In genomic region chr2:140177081-140177480, GRCh38 we compare ENCODE assay signal across 18 cellular contexts.
"Had no signal": no experiment of that assay in that cellular context is flagged by ENCODE, and none has a peak within 500 bp of the region (broad histone marks: within the 10 kb centered on the region; RNA-seq: fewer than 3 reads in every experiment).

No MANE protein-coding gene starts in this region.

- H3K4me1 Mint-ChIP-seq: naive thymus-derived CD8-positive, alpha-beta T cell; nephron progenitor cell; stimulated activated effector memory CD8-positive, alpha-beta T cell treated with anti-CD3 and anti-CD28 coated beads, Interleukin-12 subunit alpha, Interleukin-12 subunit beta, amount 100 ng/mL, for 72 hours had no signal

- H3K36me3 ChIP-seq: lower lobe of right lung, prostate gland, right atrium auricular region, stomach, thyroid gland, vagina had no signal

- H3K9me3 ChIP-seq: lower lobe of right lung, prostate gland, right atrium auricular region, stomach, thyroid gland, vagina had no signal

- H3K27ac ChIP-seq: lower lobe of right lung, prostate gland, stomach, thyroid gland, vagina had no signal

- DNase-seq: effector memory CD8-positive, alpha-beta T cell; head of caudate nucleus; left ventricle myocardium superior; lower lobe of right lung; naive thymus-derived CD8-positive, alpha-beta T cell; nephron progenitor cell; nucleus accumbens; stimulated activated CD4-positive, alpha-beta T cell treated with anti-CD3 and anti-CD28 coated beads, Interleukin-2, amount 100 ng/mL, for 24 hours; stimulated activated CD4-positive, alpha-beta T cell treated with anti-CD3 and anti-CD28 coated beads, Interleukin-4, amount 100 ng/mL, for 24 hours; stimulated activated naive CD4-positive, alpha-beta T cell treated with Interleukin-2 at 50 U/mL for 16 hours; stomach; thyroid gland; trophoblast cell had no signal

- H3K9me3 Mint-ChIP-seq: nephron progenitor cell had no signal

- ATAC-seq: effector memory CD8-positive, alpha-beta T cell; left ventricle myocardium superior; lower lobe of right lung; naive thymus-derived CD8-positive, alpha-beta T cell; sciatic nerve; stimulated activated effector memory CD8-positive, alpha-beta T cell treated with anti-CD3 and anti-CD28 coated beads, Interleukin-12 subunit alpha, Interleukin-12 subunit beta, amount 100 ng/mL, for 72 hours had no signal

- H3K4me1 ChIP-seq: lower lobe of right lung, prostate gland, right atrium auricular region, stomach, thyroid gland, vagina had no signal

- H3K36me3 Mint-ChIP-seq: naive thymus-derived CD8-positive, alpha-beta T cell; stimulated activated effector memory CD8-positive, alpha-beta T cell treated with anti-CD3 and anti-CD28 coated beads, Interleukin-12 subunit alpha, Interleukin-12 subunit beta, amount 100 ng/mL, for 72 hours had no signal

- H3K4me3 Mint-ChIP-seq: effector memory CD8-positive, alpha-beta T cell; naive thymus-derived CD8-positive, alpha-beta T cell; nephron progenitor cell; stimulated activated effector memory CD8-positive, alpha-beta T cell treated with anti-CD3 and anti-CD28 coated beads, Interleukin-12 subunit alpha, Interleukin-12 subunit beta, amount 100 ng/mL, for 72 hours had no signal

- H3K27me3 ChIP-seq: right atrium auricular region, stomach, thyroid gland, vagina had no signal

- H3K27ac Mint-ChIP-seq: effector memory CD8-positive, alpha-beta T cell; nephron progenitor cell; stimulated activated effector memory CD8-positive, alpha-beta T cell treated with anti-CD3 and anti-CD28 coated beads, Interleukin-12 subunit alpha, Interleukin-12 subunit beta, amount 100 ng/mL, for 72 hours had no signal

- H3K27me3 Mint-ChIP-seq: effector memory CD8-positive, alpha-beta T cell; naive thymus-derived CD8-positive, alpha-beta T cell had no signal

- H3K4me3 ChIP-seq: lower lobe of right lung, prostate gland, right atrium auricular region, stomach, thyroid gland, vagina had no signal
